ENCODE assay signal across 18 cellular contexts in the genomic region with DNA sequence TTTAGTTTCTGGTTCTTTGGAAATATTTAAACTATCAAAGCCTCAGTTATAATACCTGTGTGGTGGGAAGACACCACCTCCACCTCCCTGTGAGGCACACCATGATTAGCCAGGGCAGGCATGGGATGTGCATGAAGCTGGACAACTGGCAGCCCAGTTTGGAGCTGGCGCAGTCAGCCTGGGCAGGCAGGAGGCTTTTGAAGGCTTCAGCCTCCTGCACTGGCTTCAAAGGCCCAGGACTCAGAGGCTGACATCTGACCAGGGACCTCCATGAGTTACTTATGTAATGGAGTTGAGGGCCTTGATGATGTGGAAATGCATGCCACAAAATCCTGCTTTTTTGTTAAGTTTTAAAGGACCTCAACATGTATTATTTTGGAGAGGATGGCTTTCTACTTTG.
"Had no signal": no experiment of that assay in that cellular context is flagged by ENCODE, and none has a peak within 500 bp of the region (broad histone marks: within the 10 kb centered on the region; RNA-seq: fewer than 3 reads in every experiment).

No MANE protein-coding gene starts in this region.

- H3K9me3 ChIP-seq: pancreas, psoas muscle, right lobe of liver, tibial nerve, uterus had no signal

- ATAC-seq: naive thymus-derived CD8-positive, alpha-beta T cell; pancreas; psoas muscle; right lobe of liver; stimulated activated effector memory CD8-positive, alpha-beta T cell treated with anti-CD3 and anti-CD28 coated beads, Interleukin-12 subunit alpha, Interleukin-12 subunit beta, amount 100 ng/mL, for 72 hours had no signal

- H3K4me1 ChIP-seq: left ventricle myocardium inferior, pancreas, psoas muscle, right lobe of liver, tibial nerve, uterus had no signal

- H3K4me3 Mint-ChIP-seq: memory B cell; naive thymus-derived CD8-positive, alpha-beta T cell; nephron; neural crest cell; stimulated activated effector memory CD8-positive, alpha-beta T cell treated with anti-CD3 and anti-CD28 coated beads, Interleukin-12 subunit alpha, Interleukin-12 subunit beta, amount 100 ng/mL, for 72 hours; stimulated activated naive CD8-positive, alpha-beta T cell treated with anti-CD3 and anti-CD28 coated beads, Interleukin-15, Interleukin-2, amounts not matched to agents 100 ng/mL and 50 ng/mL, for 24 hours; type B pancreatic cell had no signal

- H3K27me3 Mint-ChIP-seq: stimulated activated naive CD8-positive, alpha-beta T cell treated with anti-CD3 and anti-CD28 coated beads, Interleukin-15, Interleukin-2, amounts not matched to agents 100 ng/mL and 50 ng/mL, for 24 hours; type B pancreatic cell had no signal

- H3K36me3 ChIP-seq: left ventricle myocardium inferior, pancreas, right lobe of liver, uterus had no signal

- H3K4me1 Mint-ChIP-seq: memory B cell; nephron; stimulated activated effector memory CD8-positive, alpha-beta T cell treated with anti-CD3 and anti-CD28 coated beads, Interleukin-12 subunit alpha, Interleukin-12 subunit beta, amount 100 ng/mL, for 72 hours had no signal

- H3K4me3 ChIP-seq: left ventricle myocardium inferior, pancreas, psoas muscle, right lobe of liver, skin epidermis, tibial nerve, uterus had no signal

- H3K36me3 Mint-ChIP-seq: memory B cell; stimulated activated effector memory CD8-positive, alpha-beta T cell treated with anti-CD3 and anti-CD28 coated beads, Interleukin-12 subunit alpha, Interleukin-12 subunit beta, amount 100 ng/mL, for 72 hours had no signal

- H3K27ac ChIP-seq: left ventricle myocardium inferior, pancreas, psoas muscle, right lobe of liver, skin epidermis, tibial nerve, uterus had no signal

- H3K27ac Mint-ChIP-seq: memory B cell; naive thymus-derived CD8-positive, alpha-beta T cell; nephron; stimulated activated effector memory CD8-positive, alpha-beta T cell treated with anti-CD3 and anti-CD28 coated beads, Interleukin-12 subunit alpha, Interleukin-12 subunit beta, amount 100 ng/mL, for 72 hours; stimulated activated naive CD8-positive, alpha-beta T cell treated with anti-CD3 and anti-CD28 coated beads, Interleukin-15, Interleukin-2, amounts not matched to agents 100 ng/mL and 50 ng/mL, for 24 hours; type B pancreatic cell had no signal

- H3K9me3 Mint-ChIP-seq: stimulated activated effector memory CD8-positive, alpha-beta T cell treated with anti-CD3 and anti-CD28 coated beads, Interleukin-12 subunit alpha, Interleukin-12 subunit beta, amount 100 ng/mL, for 72 hours; stimulated activated naive CD8-positive, alpha-beta T cell treated with anti-CD3 and anti-CD28 coated beads, Interleukin-15, Interleukin-2, amounts not matched to agents 100 ng/mL and 50 ng/mL, for 24 hours had no signal

- H3K27me3 ChIP-seq: pancreas, right lobe of liver, tibial nerve, uterus had no signal

- DNase-seq: hypothalamus; left ventricle myocardium inferior; naive thymus-derived CD8-positive, alpha-beta T cell; nucleus accumbens; psoas muscle; stimulated activated CD4-positive, alpha-beta T cell treated with anti-CD3 and anti-CD28 coated beads, Interleukin-4, amount 100 ng/mL, for 24 hours; stimulated activated naive CD4-positive, alpha-beta T cell; uterus had no signal
